1 cellular context compared by ENCODE assay signal in genomic region chr6:39642300-39642699, GRCh38.
TF ChIP-seq lines count a peak whose summit lies in the region.

No MANE protein-coding gene starts in this region.

TF ChIP-seq in H1, 55 proteins besides CTCF, POLR2A, EP300 and RAD21:
- TF ChIP-seq SIN3A (conservative IDR thresholded peaks at IDR 0.05 in 1 of 2, IDR thresholded peaks at IDR 0.05 in 1 of 2; ENCODE audit: low read depth in 1 of 2, low read length in 2 of 2) (no peak), SIRT6 (IDR thresholded peaks at IDR 0.05; ENCODE audit: low read length) (no peak), BRCA1 (IDR thresholded peaks at IDR 0.05; ENCODE audit: low read depth, low read length) (no peak), PHF8 (conservative IDR thresholded peaks at IDR 0.05; ENCODE audit: low read depth, low read length) (no peak), EGR1 (IDR thresholded peaks at IDR 0.05; ENCODE audit: borderline replicate concordance, low read depth, low read length) (no peak), ATF2 (IDR thresholded peaks at IDR 0.05; ENCODE audit: low read length) (no peak)
TF ChIP-seq in H1: peak in this region for 0.
